ENCODE assay signal across 14 cellular contexts in genomic region chr19:18969953-18970659, GRCh38. TPM values are rescaled to one million over a fixed set of nuclear protein-coding genes. Genes with fewer than 3 reads are reported as not detected.
A peak's percentile ranks its signal among the peaks of the same experiment; 100 is the strongest.
DNase-seq lines count a peak whose midpoint lies in the region; ATAC-seq, FAIRE-seq and TF ChIP-seq lines count a peak whose summit lies in the region.
"Had no signal": no experiment of that assay in that cellular context is flagged by ENCODE, and none has a peak within 500 bp of the region (broad histone marks: within the 10 kb centered on the region; RNA-seq: fewer than 3 reads in every experiment).

No MANE protein-coding gene starts in this region.

- WGBS in HepG2 (ENCODE audit: low lambda C conversion rate) = 41% methylated on average over 13 of the region's 13 CpGs
- 67% methylated on average over 7 of the region's 13 CpGs for WGBS in right lobe of liver (ENCODE audit: insufficient coverage, low coverage, low lambda C conversion rate, missing lambda C conversion rate)
- WGBS in body of pancreas, 2 donors = 72 to 73% methylated on average over 11 to 13 of the region's 13 CpGs
- WGBS in small intestine, 3 donors = 74 to 80% (median 78%) methylated on average over 13 of the region's 13 CpGs

- TF ChIP-seq RAD21 in HepG2 (CRISPR knock-in tag; IDR thresholded peaks at IDR 0.05) = no peak

- no peak for TF ChIP-seq EP300 in HepG2 (IDR thresholded peaks at IDR 0.05; ENCODE audit: low read depth in 2 of 2, low read length in 2 of 2)
- no peak for TF ChIP-seq EP300 in HepG2 (CRISPR knock-in tag; IDR thresholded peaks at IDR 0.05; ENCODE audit: borderline replicate concordance)

- H3K36me3 ChIP-seq in HepG2 (replicated peaks in 1 of 2; ENCODE audit: control insufficient read depth in 1 of 2, insufficient read depth in 2 of 2, low read length in 2 of 2) (no peaks in the 10 kb centered on the region), right lobe of liver (no peaks in the 10 kb centered on the region), body of pancreas (replicated peaks in 1 of 2; ENCODE audit: insufficient read depth in 1 of 2, low read depth in 2 of 2) (no peaks in the 10 kb centered on the region), left lung (no peaks in the 10 kb centered on the region), vagina (no peaks in the 10 kb centered on the region), small intestine (ENCODE audit: control insufficient read depth in 2 of 2, insufficient read depth in 2 of 2, low read length in 2 of 2) (no peaks in the 10 kb centered on the region)
- H3K36me3 ChIP-seq: heart left ventricle had no signal

- TSS peak; percentile 89 for BruUV-seq in HepG2 (replicated peaks; lab: Mats Ljungman, UMichigan)

- no peaks in the 10 kb centered on the region for H3K9me3 ChIP-seq in HepG2 (ENCODE audit: low read length)
- H3K9me3 ChIP-seq in right lobe of liver = no peaks in the 10 kb centered on the region
- no peaks in the 10 kb centered on the region for H3K9me3 ChIP-seq in body of pancreas
- H3K9me3 ChIP-seq in left lung = no peaks in the 10 kb centered on the region
- no peaks in the 10 kb centered on the region for H3K9me3 ChIP-seq in vagina
- H3K9me3 ChIP-seq in small intestine (ENCODE audit: control insufficient read depth, low read depth) = no peaks in the 10 kb centered on the region
- H3K9me3 ChIP-seq: heart left ventricle had no signal

- no peaks in the 10 kb centered on the region for H4K20me1 ChIP-seq in HepG2 (ENCODE audit: insufficient read depth, low read length)

- intact Hi-C loops in HepG2 (cut with micrococcal nuclease; ENCODE audit: unreplicated experiment) (no loop called here), right lobe of liver (cut with DNase I) (no loop called here), body of pancreas (cut with DNase I) (no loop called here), left lung (cut with DNase I) (no loop called here), vagina (cut with DNase I) (no loop called here)

- H2AFZ ChIP-seq in HepG2 (ENCODE audit: low read length) = no peak overlapping the region

- no peak for FAIRE-seq in HepG2 (lab: Jason Lieb, UNC)
- FAIRE-seq in small intestine (lab: Jason Lieb, UNC) = no peak
- FAIRE-seq: endometrium, G401.6 had no signal

- DNase-seq in HepG2 (ENCODE audit: low spot score) = no peak
- DNase-seq in right lobe of liver = no peak
- DNase-seq in body of pancreas = no peak
- DNase-seq in left lung = no peak
- DNase-seq in vagina (ENCODE audit: extremely low spot score in 2 of 2) = no peak
- no peak for DNase-seq in T1000 (lab: John Stamatoyannopoulos, UW)
- no peak for DNase-seq in islet precursor cell
- DNase-seq in small intestine = no peak
- DNase-seq: NCI-H2029 treated with DMSO at 0.1 percent for 48 hours, NCI-H82, Right ventricle myocardium superior had no signal

- CTCF ChIA-PET in HepG2 (lab: Yijun Ruan, JAX; ENCODE audit: low intra/inter-chr PET ratio, low total read pairs) = no interaction called here

- peaks cover 63% of the 10 kb centered on the region for H3K4me1 ChIP-seq in HepG2 (ENCODE audit: insufficient read depth, low read length)
- H3K4me1 ChIP-seq in right lobe of liver = no peaks in the 10 kb centered on the region
- H3K4me1 ChIP-seq in body of pancreas = no peaks in the 10 kb centered on the region
- H3K4me1 ChIP-seq in left lung = peaks cover 7 to 84% of the 10 kb centered on the region in 2 donors
- H3K4me1 ChIP-seq in vagina = peaks cover 35% of the 10 kb centered on the region
- no peaks in the 10 kb centered on the region for H3K4me1 ChIP-seq in small intestine (ENCODE audit: control insufficient read depth in 2 of 2, insufficient read depth in 1 of 2, low read depth in 1 of 2, low read length in 1 of 2)

- TF ChIP-seq POLR2A in HepG2 (IDR thresholded peaks at IDR 0.05; ENCODE audit: insufficient read depth in 1 of 2, low read depth in 2 of 2, low read length in 2 of 2) (no peak), right lobe of liver (IDR thresholded peaks at IDR 0.05) (no peak), body of pancreas (IDR thresholded peaks at IDR 0.05) (no peak), vagina (IDR thresholded peaks at IDR 0.05) (no peak)

- no peaks in the 10 kb centered on the region for H3K27me3 ChIP-seq in HepG2 (ENCODE audit: control insufficient read depth in 1 of 2, insufficient read depth in 2 of 2, low read length in 2 of 2)
- H3K27me3 ChIP-seq in right lobe of liver = no peaks in the 10 kb centered on the region
- no peaks in the 10 kb centered on the region for H3K27me3 ChIP-seq in body of pancreas
- no peaks in the 10 kb centered on the region for H3K27me3 ChIP-seq in left lung
- no peaks in the 10 kb centered on the region for H3K27me3 ChIP-seq in vagina
- H3K27me3 ChIP-seq in small intestine (ENCODE audit: control insufficient read depth in 2 of 2, insufficient read depth in 2 of 2, low read length in 2 of 2) = no peaks in the 10 kb centered on the region
- H3K27me3 ChIP-seq: heart left ventricle had no signal

- peak overlapping the region; percentile 48 for H3K4me2 ChIP-seq in HepG2 (ENCODE audit: low read depth, low read length)

- no peak for TF ChIP-seq CTCF in HepG2 (CRISPR knock-in tag; IDR thresholded peaks at IDR 0.05)
- no peak for TF ChIP-seq CTCF in right lobe of liver (IDR thresholded peaks at IDR 0.05)
- no peak for TF ChIP-seq CTCF in body of pancreas (IDR thresholded peaks at IDR 0.05)
- no peak for TF ChIP-seq CTCF in left lung (IDR thresholded peaks at IDR 0.05)
- no peak for TF ChIP-seq CTCF in vagina (IDR thresholded peaks at IDR 0.05)

- H3K9ac ChIP-seq in HepG2 (ENCODE audit: insufficient read depth, low read depth, low read length) = no peak overlapping the region; the same call in 1 of the 2 replicates

- ATAC-seq in HepG2 (no peak), right lobe of liver (no peak), body of pancreas (no peak), left lung (no peak)

- H3K4me3 ChIP-seq in HepG2 (replicated peaks in 1 of 3; ENCODE audit: insufficient read depth in 1 of 3, low read depth in 2 of 3, low read length in 3 of 3) (no peak overlapping the region), right lobe of liver (no peak overlapping the region), body of pancreas (no peak overlapping the region), left lung (no peak overlapping the region), vagina (no peak overlapping the region), small intestine (ENCODE audit: low read depth in 1 of 2, low read length in 2 of 2) (no peak overlapping the region)
- H3K4me3 ChIP-seq: heart left ventricle had no signal

- in situ Hi-C loops in HepG2 (cut with HindIII; ENCODE audit: extremely low pct_ligation_motif_present, low pct_unique_long_range_greater_than_20kb) = no loop called here

- H3K27ac ChIP-seq in HepG2 (ENCODE audit: extremely low read length, insufficient read depth, low read length) = peak overlapping the region; percentile 26
- no peak overlapping the region for H3K27ac ChIP-seq in right lobe of liver
- peak overlapping the region in 3 of 4 donors; percentile 18 to 75 (median 53) for H3K27ac ChIP-seq in body of pancreas
- H3K27ac ChIP-seq in left lung = peak overlapping the region; percentile 31 to 95
- peak overlapping the region; percentile 82 for H3K27ac ChIP-seq in vagina
- H3K27ac ChIP-seq in small intestine (ENCODE audit: low read depth in 1 of 2, low read length in 1 of 2) = no peak overlapping the region

- POLR2A ChIA-PET in HepG2 (lab: Yijun Ruan, JAX) = interaction anchor here (0.8 kb wide), 1 partner anchor 51 kb away, joined by 3 read pairs; the partner anchor contains the start of genes COPE and DDX49

- no peaks in the 10 kb centered on the region for H3K79me2 ChIP-seq in HepG2 (ENCODE audit: insufficient read depth, low read length)

RNA-seq across cellular contexts. Expression of gene HOMER3, which starts 29.1 kb away (rescaled TPM):
- 16.0 and 21.3 TPM in 2 replicates for total RNA-seq in HepG2 (2016; rRNA removed; fragmentation: Illumina TruSeq; extraction: Trizol)
- total RNA-seq in HepG2 (2016; cell fraction: cytosol; rRNA removed; fragmentation: Illumina TruSeq; extraction: Trizol; ENCODE audit: low read depth) = 26.4 and 33.2 TPM in 2 replicates
- 15.8 and 22.8 TPM in 2 replicates for total RNA-seq in HepG2 (2016; cell fraction: insoluble cytoplasmic fraction; rRNA removed; fragmentation: Illumina TruSeq; extraction: Trizol)
- 34.4 and 37.9 TPM in 2 replicates for total RNA-seq in HepG2 (2016; cell fraction: membrane; rRNA removed; fragmentation: Illumina TruSeq; extraction: Trizol)
- total RNA-seq in HepG2 (2016; cell fraction: nucleus; rRNA removed; fragmentation: Illumina TruSeq; extraction: Trizol) = 9.6 and 15.0 TPM in 2 replicates
- 27.3 and 33.7 TPM in 2 replicates for polyA plus RNA-seq in HepG2 (2011; rRNA removed)
- 17.2 and 24.7 TPM in 2 replicates for polyA plus RNA-seq in HepG2 (2011; cell fraction: cytosol; rRNA removed)
- 44.4 and 50.4 TPM in 2 replicates for polyA plus RNA-seq in HepG2 (2011; cell fraction: nucleus; rRNA removed)
- polyA plus RNA-seq in HepG2 (2012) = 9.2 and 17.6 TPM in 2 replicates
- polyA plus RNA-seq in HepG2 (2016; cell fraction: cytosol; fragmentation: Illumina TruSeq; extraction: Trizol; ENCODE audit: low read depth) = 38.0 and 46.9 TPM in 2 replicates
- polyA plus RNA-seq in HepG2 (2016; cell fraction: insoluble cytoplasmic fraction; fragmentation: Illumina TruSeq; extraction: Trizol; ENCODE audit: low read depth) = 25.7 and 29.6 TPM in 2 replicates
- 45.5 and 48.8 TPM in 2 replicates for polyA plus RNA-seq in HepG2 (2016; cell fraction: membrane; fragmentation: Illumina TruSeq; extraction: Trizol; ENCODE audit: low read depth)
- polyA plus RNA-seq in HepG2 (2016; cell fraction: nucleus; fragmentation: Illumina TruSeq; extraction: Trizol; ENCODE audit: insufficient read depth, low read depth) = 36.3 and 38.7 TPM in 2 replicates
- polyA minus RNA-seq in HepG2 (2011; rRNA and poly(A)+ RNA removed; ENCODE audit: low replicate concordance) = 16.8 and 17.2 TPM in 2 replicates
- 3.6 and 6.2 TPM in 2 replicates for polyA minus RNA-seq in HepG2 (2011; cell fraction: cytosol; rRNA and poly(A)+ RNA removed)
- polyA minus RNA-seq in HepG2 (2011; cell fraction: nucleus; rRNA and poly(A)+ RNA removed) = 8.6 and 13.4 TPM in 2 replicates
- 1 to 10 TPM; 2.3 to 4.7 (median 3.2) TPM for total RNA-seq in right lobe of liver
- 10 to 100 TPM; 27.5 to 29.0 TPM for total RNA-seq in body of pancreas
- 10 to 100 TPM; 27.6 to 32.1 TPM for total RNA-seq in left lung
- 30.9 TPM for total RNA-seq in vagina
- 10 to 100 TPM in 1 of 3 donors, 1 to 10 TPM in 2; 1.6 to 13.0 (median 9.8) TPM for polyA plus RNA-seq in small intestine

RNA-seq across cellular contexts. Expression of gene DDX49, which starts 50.6 kb away (rescaled TPM):
- total RNA-seq in HepG2 (2016; rRNA removed; fragmentation: Illumina TruSeq; extraction: Trizol) = 44.6 and 46.2 TPM in 2 replicates
- 26.8 and 31.4 TPM in 2 replicates for total RNA-seq in HepG2 (2016; cell fraction: cytosol; rRNA removed; fragmentation: Illumina TruSeq; extraction: Trizol; ENCODE audit: low read depth)
- 36.8 and 44.8 TPM in 2 replicates for total RNA-seq in HepG2 (2016; cell fraction: insoluble cytoplasmic fraction; rRNA removed; fragmentation: Illumina TruSeq; extraction: Trizol)
- 34.9 and 35.2 TPM in 2 replicates for total RNA-seq in HepG2 (2016; cell fraction: membrane; rRNA removed; fragmentation: Illumina TruSeq; extraction: Trizol)
- total RNA-seq in HepG2 (2016; cell fraction: nucleus; rRNA removed; fragmentation: Illumina TruSeq; extraction: Trizol) = 21.6 and 22.6 TPM in 2 replicates
- 27.0 and 28.9 TPM in 2 replicates for polyA plus RNA-seq in HepG2 (2011; rRNA removed)
- polyA plus RNA-seq in HepG2 (2011; cell fraction: cytosol; rRNA removed) = 18.7 and 29.0 TPM in 2 replicates
- polyA plus RNA-seq in HepG2 (2011; cell fraction: nucleus; rRNA removed) = 45.0 and 51.2 TPM in 2 replicates
- 13.7 and 15.9 TPM in 2 replicates for polyA plus RNA-seq in HepG2 (2012)
- 25.8 and 27.7 TPM in 2 replicates for polyA plus RNA-seq in HepG2 (2016; cell fraction: cytosol; fragmentation: Illumina TruSeq; extraction: Trizol; ENCODE audit: low read depth)
- polyA plus RNA-seq in HepG2 (2016; cell fraction: insoluble cytoplasmic fraction; fragmentation: Illumina TruSeq; extraction: Trizol; ENCODE audit: low read depth) = 36.1 and 38.2 TPM in 2 replicates
- 21.6 and 25.1 TPM in 2 replicates for polyA plus RNA-seq in HepG2 (2016; cell fraction: membrane; fragmentation: Illumina TruSeq; extraction: Trizol; ENCODE audit: low read depth)
- polyA plus RNA-seq in HepG2 (2016; cell fraction: nucleus; fragmentation: Illumina TruSeq; extraction: Trizol; ENCODE audit: insufficient read depth, low read depth) = 42.3 and 43.7 TPM in 2 replicates
- 54.2 and 128 TPM in 2 replicates for polyA minus RNA-seq in HepG2 (2011; rRNA and poly(A)+ RNA removed; ENCODE audit: low replicate concordance)
- 14.5 and 19.5 TPM in 2 replicates for polyA minus RNA-seq in HepG2 (2011; cell fraction: cytosol; rRNA and poly(A)+ RNA removed)
- 18.6 and 24.2 TPM in 2 replicates for polyA minus RNA-seq in HepG2 (2011; cell fraction: nucleus; rRNA and poly(A)+ RNA removed)
- total RNA-seq in right lobe of liver = 10 to 100 TPM; 15.8 to 37.9 (median 18.5) TPM
- 10 to 100 TPM; 39.4 to 44.2 TPM for total RNA-seq in body of pancreas
- 10 to 100 TPM; 33.5 to 40.7 TPM for total RNA-seq in left lung
- total RNA-seq in vagina = 36.3 TPM
- 10 to 100 TPM; 48.5 to 51.4 (median 48.6) TPM for polyA plus RNA-seq in small intestine

RNA-seq across cellular contexts. Expression of gene COPE, which starts 50.9 kb away (rescaled TPM):
- total RNA-seq in HepG2 (2016; rRNA removed; fragmentation: Illumina TruSeq; extraction: Trizol) (188 and 189 TPM in 2 replicates), right lobe of liver (100 to 1,000 TPM in 3 of 6 experiments, 10 to 100 TPM in 3; 67.4 to 240 (median 97.1) TPM), body of pancreas (100 to 1,000 TPM; 111 to 166 TPM), left lung (100 to 1,000 TPM; 196 to 226 TPM), vagina (212 TPM)
- total RNA-seq in HepG2 (2016; cell fraction: cytosol; rRNA removed; fragmentation: Illumina TruSeq; extraction: Trizol; ENCODE audit: low read depth) = 90.0 and 90.2 TPM in 2 replicates
- total RNA-seq in HepG2 (2016; cell fraction: insoluble cytoplasmic fraction; rRNA removed; fragmentation: Illumina TruSeq; extraction: Trizol) = 172 and 181 TPM in 2 replicates
- 87.8 and 90.8 TPM in 2 replicates for total RNA-seq in HepG2 (2016; cell fraction: membrane; rRNA removed; fragmentation: Illumina TruSeq; extraction: Trizol)
- total RNA-seq in HepG2 (2016; cell fraction: nucleus; rRNA removed; fragmentation: Illumina TruSeq; extraction: Trizol) = 70.6 and 74.1 TPM in 2 replicates
- polyA plus RNA-seq in HepG2 (2011; rRNA removed) (205 and 222 TPM in 2 replicates), small intestine (100 to 1,000 TPM; 254 to 350 (median 286) TPM)
- polyA plus RNA-seq in HepG2 (2011; cell fraction: cytosol; rRNA removed) = 175 and 335 TPM in 2 replicates
- 191 and 222 TPM in 2 replicates for polyA plus RNA-seq in HepG2 (2011; cell fraction: nucleus; rRNA removed)
- 86.4 and 120 TPM in 2 replicates for polyA plus RNA-seq in HepG2 (2012)
- polyA plus RNA-seq in HepG2 (2016; cell fraction: cytosol; fragmentation: Illumina TruSeq; extraction: Trizol; ENCODE audit: low read depth) = 73.8 and 86.7 TPM in 2 replicates
- polyA plus RNA-seq in HepG2 (2016; cell fraction: insoluble cytoplasmic fraction; fragmentation: Illumina TruSeq; extraction: Trizol; ENCODE audit: low read depth) = 149 and 196 TPM in 2 replicates
- polyA plus RNA-seq in HepG2 (2016; cell fraction: membrane; fragmentation: Illumina TruSeq; extraction: Trizol; ENCODE audit: low read depth) = 72.3 and 75.2 TPM in 2 replicates
- 134 and 136 TPM in 2 replicates for polyA plus RNA-seq in HepG2 (2016; cell fraction: nucleus; fragmentation: Illumina TruSeq; extraction: Trizol; ENCODE audit: insufficient read depth, low read depth)
- 163 and 283 TPM in 2 replicates for polyA minus RNA-seq in HepG2 (2011; rRNA and poly(A)+ RNA removed; ENCODE audit: low replicate concordance)
- polyA minus RNA-seq in HepG2 (2011; cell fraction: cytosol; rRNA and poly(A)+ RNA removed) = 82.7 and 99.4 TPM in 2 replicates
- polyA minus RNA-seq in HepG2 (2011; cell fraction: nucleus; rRNA and poly(A)+ RNA removed) = 41.8 and 44.1 TPM in 2 replicates

Comparison
In these comparisons a context has a peak if more than half of its experiments do, and no peak if none do; other contexts are left out.
1. H3K27ac ChIP-seq: peak in HepG2 (single experiment), body of pancreas (3 of 4), left lung (2 of 2) and vagina (single experiment); none in right lobe of liver (0 of 3) and small intestine (0 of 2).